Comparison of ENCODE assay signal across 14 cellular contexts in genomic region chr6:90650041-90650948, GRCh38.
"Had no signal": no experiment of that assay in that cellular context is flagged by ENCODE, and none has a peak within 500 bp of the region (broad histone marks: within the 10 kb centered on the region; RNA-seq: fewer than 3 reads in every experiment).

No MANE protein-coding gene starts in this region.

- H3K9ac ChIP-seq: parathyroid adenoma had no signal

- H3K27me3 ChIP-seq: cardiac muscle cell, neutrophil had no signal

- H3K9me3 ChIP-seq: neutrophil had no signal

- H3K36me3 ChIP-seq: cardiac muscle cell, neutrophil had no signal

- DNase-seq: activated B cell treated with CpG ODN at 0.5 μM for 24 hours; activated CD4-positive, alpha-beta T cell treated with anti-CD3 and anti-CD28 coated beads for 48 hours; activated CD8-positive, alpha-beta memory T cell treated with anti-CD3 and anti-CD28 coated beads, Interleukin-2, amount 50 U/mL, for 4 hours; activated CD8-positive, alpha-beta T cell treated with anti-CD3 and anti-CD28 coated beads, Interleukin-2, amount 10 ng/mL, durations not matched to agents 7 days and 5 days; activated gamma-delta T cell; activated T-cell treated with anti-CD3 and anti-CD28 coated beads, Interleukin-2, amount 50 U/mL, for 72 hours; mammary epithelial cell; stimulated activated CD4-positive, alpha-beta T cell treated with anti-CD3 and anti-CD28 coated beads, Interleukin-1b, Interleukin-23, amount 100 ng/mL, for 48 hours had no signal

- H3K4me3 ChIP-seq: cardiac muscle cell had no signal

- FAIRE-seq: endometrium, islet of Langerhans, TTC549 had no signal

- H2AFZ ChIP-seq: parathyroid adenoma had no signal

- H3K27ac ChIP-seq: cardiac muscle cell, neutrophil, parathyroid adenoma had no signal
